13 cellular contexts compared by ENCODE assay signal in genomic region chr15:41965441-41966413, GRCh38. TPM values are rescaled to one million over a fixed set of nuclear protein-coding genes. Genes with fewer than 3 reads are reported as not detected.
DNase-seq lines count a peak whose midpoint lies in the region; ATAC-seq, FAIRE-seq and TF ChIP-seq lines count a peak whose summit lies in the region.
"Had no signal": no experiment of that assay in that cellular context is flagged by ENCODE, and none has a peak within 500 bp of the region (broad histone marks: within the 10 kb centered on the region; RNA-seq: fewer than 3 reads in every experiment).

No MANE protein-coding gene starts in this region.

- no peaks in the 10 kb centered on the region for H3K9me3 Mint-ChIP-seq in CD4-positive, alpha-beta T cell
- H3K9me3 Mint-ChIP-seq: CD8-positive, alpha-beta memory T cell; memory B cell had no signal

- 54 to 70% (median 60%) methylated on average over 15 of the region's 15 CpGs for WGBS in psoas muscle, 3 donors

- no peaks in the 10 kb centered on the region for H3K9me3 ChIP-seq in CD4-positive, alpha-beta T cell (ENCODE audit: control insufficient read depth, low read length)
- no peaks in the 10 kb centered on the region for H3K9me3 ChIP-seq in psoas muscle
- H3K9me3 ChIP-seq: colonic mucosa had no signal

- intact Hi-C loops in CD4-positive, alpha-beta T cell (cut with DNase I, micrococcal nuclease): no loop called here
- intact Hi-C loops in Right ventricle myocardium inferior (cut with DNase I) (loop anchor here (2.0 kb wide), 1 partner anchor 45 kb away; no protein-coding TSS in a partner anchor), psoas muscle (cut with DNase I) (loop anchor here in 1 of 2 donors (5.0 kb wide), 1 partner anchor 138 kb away; the partner anchor contains the start of gene JMJD7)

- H3K4me1 ChIP-seq in psoas muscle: peaks cover 12% of the 10 kb centered on the region
- H3K4me1 ChIP-seq: colonic mucosa had no signal

- H3K36me3 ChIP-seq in psoas muscle (ENCODE audit: insufficient read depth in 1 of 2, low read depth in 1 of 2): no peaks in the 10 kb centered on the region
- H3K36me3 ChIP-seq: colonic mucosa had no signal

- no peak for TF ChIP-seq CTCF in CD4-positive, alpha-beta T cell (IDR thresholded peaks at IDR 0.05)
- no peak for TF ChIP-seq CTCF in psoas muscle (IDR thresholded peaks at IDR 0.05)

- no peaks in the 10 kb centered on the region for H3K27me3 ChIP-seq in CD4-positive, alpha-beta T cell (ENCODE audit: control insufficient read depth, insufficient read depth, low read length)
- H3K27me3 ChIP-seq in psoas muscle (ENCODE audit: insufficient read depth in 3 of 3, low read length in 2 of 3): no peaks in the 10 kb centered on the region
- H3K27me3 ChIP-seq: colonic mucosa had no signal

- H3K4me1 Mint-ChIP-seq in CD4-positive, alpha-beta T cell (ENCODE audit: low read depth): peaks cover 60% of the 10 kb centered on the region

- no peak for FAIRE-seq in H54 (lab: Jason Lieb, UNC)

- no peaks in the 10 kb centered on the region for H3K27me3 Mint-ChIP-seq in CD4-positive, alpha-beta T cell
- H3K27me3 Mint-ChIP-seq: CD8-positive, alpha-beta memory T cell; memory B cell had no signal

- no peak overlapping the region for H3K27ac Mint-ChIP-seq in CD4-positive, alpha-beta T cell
- H3K27ac Mint-ChIP-seq: memory B cell had no signal

- H3K4me3 ChIP-seq in psoas muscle: no peak overlapping the region
- H3K4me3 ChIP-seq: colonic mucosa, skin epidermis had no signal

- no peak for ATAC-seq in CD4-positive, alpha-beta T cell (ENCODE audit: poor library complexity)
- ATAC-seq in Right ventricle myocardium inferior (peak; percentile 82), psoas muscle (peak; percentile 54 to 79 (median 74)), GM21360 (IDR thresholded peaks at IDR 0.05; ENCODE audit: unreplicated experiment) (no peak), GM18517 (IDR thresholded peaks at IDR 0.05; ENCODE audit: unreplicated experiment) (no peak)

- DNase-seq in CD4-positive, alpha-beta T cell: no peak
- DNase-seq in RPMI7951 (ENCODE audit: low read depth): peak; percentile 65
- peak; percentile 78 for DNase-seq in Right ventricle myocardium inferior (ENCODE audit: missing footprints)
- no peak for DNase-seq in psoas muscle
- no peak for DNase-seq in H54 (ENCODE audit: insufficient read length, low spot score)
- no peak for DNase-seq in NCI-H1436 treated with DMSO at 0.1 percent for 48 hours (lab: John Stamatoyannopoulos, UW)
- DNase-seq: CD8-positive, alpha-beta memory T cell; colonic mucosa; NCI-H1417 treated with DMSO at 0.1 percent for 48 hours had no signal

- no peaks in the 10 kb centered on the region for H3K36me3 Mint-ChIP-seq in CD4-positive, alpha-beta T cell (ENCODE audit: low read depth)
- H3K36me3 Mint-ChIP-seq: memory B cell had no signal

- H3K4me3 Mint-ChIP-seq in CD4-positive, alpha-beta T cell: peak overlapping the region; percentile 10
- H3K4me3 Mint-ChIP-seq: CD8-positive, alpha-beta memory T cell; memory B cell had no signal

- POLR2A ChIA-PET in CD4-positive, alpha-beta T cell (lab: Charles Lee): interaction anchor here (1.4 to 9.3 kb wide), 2 partner anchors 23 to 29 kb away, joined by 4 to 209 read pairs; no protein-coding TSS in a partner anchor

- H3K27ac ChIP-seq in CD4-positive, alpha-beta T cell (ENCODE audit: low read depth, low read length): no peak overlapping the region
- no peak overlapping the region for H3K27ac ChIP-seq in psoas muscle
- H3K27ac ChIP-seq: colonic mucosa had no signal

- CTCF ChIA-PET in CD4-positive, alpha-beta T cell (lab: Charles Lee): interaction anchor here (1.1 kb wide), 1 partner anchor 29 kb away, joined by 3 read pairs; no protein-coding TSS in a partner anchor

- TF ChIP-seq POLR2A in H54 (IDR thresholded peaks at IDR 0.05; ENCODE audit: low read depth, low read length): no peak

RNA-seq across cellular contexts. Expression of gene EHD4, which starts 6.6 kb away (rescaled TPM):
- total RNA-seq in CD4-positive, alpha-beta T cell: 10 to 100 TPM; 39.8 to 40.5 TPM
- total RNA-seq in RPMI7951 (2014; rRNA removed; shearing (Covaris generic)): 35.3 and 43.4 TPM in 2 replicates
- total RNA-seq in Right ventricle myocardium inferior: 55.5 TPM
- total RNA-seq in psoas muscle: 1 to 10 TPM; 5.3 to 9.6 (median 6.3) TPM
- polyA plus RNA-seq in psoas muscle: 1 to 10 TPM; 1.7 to 4.8 (median 2.2) TPM

RNA-seq across cellular contexts. Expression of gene PLA2G4E, which starts 55.1 kb away (rescaled TPM):
- not detected for total RNA-seq in CD4-positive, alpha-beta T cell
- not detected in 2 replicates for total RNA-seq in RPMI7951 (2014; rRNA removed; shearing (Covaris generic))
- total RNA-seq in Right ventricle myocardium inferior (0.05 TPM), psoas muscle (under 1 TPM in 3 of 4 donors, not detected in 1; 0.08 to 0.34 (median 0.24) TPM)
- under 1 TPM in 2 of 3 donors, not detected in 1; 0.01 to 0.07 TPM for polyA plus RNA-seq in psoas muscle
- total RNA-seq: CD8-positive, alpha-beta memory T cell had no signal
- polyA plus RNA-seq: CD8-positive, alpha-beta memory T cell had no signal

Comparison
In these comparisons a context has a peak if more than half of its experiments do, and no peak if none do; other contexts are left out.
1. ATAC-seq: peak in Right ventricle myocardium inferior (single experiment) and psoas muscle (4 of 4); none in CD4-positive, alpha-beta T cell (single experiment), GM21360 (single experiment) and GM18517 (single experiment).
2. DNase-seq: peak in RPMI7951 (single experiment) and Right ventricle myocardium inferior (single experiment); none in CD4-positive, alpha-beta T cell (0 of 10), psoas muscle (0 of 2), H54 (single experiment) and NCI-H1436 treated with DMSO at 0.1 percent for 48 hours (single experiment).